Comparison of ENCODE assay signal across 6 cellular contexts in genomic region chr16:75916431-75916830, GRCh38.
"Had no signal": no experiment of that assay in that cellular context is flagged by ENCODE, and none has a peak within 500 bp of the region (broad histone marks: within the 10 kb centered on the region; RNA-seq: fewer than 3 reads in every experiment).

No MANE protein-coding gene starts in this region.

- H3K4me3 Mint-ChIP-seq: HFFc6 had no signal

- H3K27ac Mint-ChIP-seq: HFFc6 had no signal

- ATAC-seq: HCT116 had no signal

- DNase-seq: GM23248, GOT3, H7, HFFc6, IMR-90 had no signal
